8 cellular contexts compared by ENCODE assay signal in genomic region chr18:13800505-13801259, GRCh38. TPM values are rescaled to one million over a fixed set of nuclear protein-coding genes. Genes with fewer than 3 reads are reported as not detected.
A peak's percentile ranks its signal among the peaks of the same experiment; 100 is the strongest.
DNase-seq lines count a peak whose midpoint lies in the region; ATAC-seq and TF ChIP-seq lines count a peak whose summit lies in the region.

No MANE protein-coding gene starts in this region.

- peaks cover 45% of the 10 kb centered on the region for H3K27me3 Mint-ChIP-seq in activated CD8-positive, alpha-beta T cell treated with anti-CD3 and anti-CD28 coated beads, Interleukin-2, amount 10 ng/mL, durations not matched to agents 7 days and 5 days (ENCODE audit: low read depth)

- peaks cover 0 to 23% (median 10%) of the 10 kb centered on the region in 5 donors for H3K4me1 ChIP-seq in subcutaneous abdominal adipose tissue (ENCODE audit: control insufficient read depth in 5 of 5, insufficient read depth in 5 of 5, low read length in 5 of 5)

- H3K9ac ChIP-seq in subcutaneous abdominal adipose tissue (ENCODE audit: low read length in 5 of 5): peak overlapping the region in 2 of 5 donors; percentile 48 to 72

- no peak for TF ChIP-seq POLR2A in erythroblast (IDR thresholded peaks at IDR 0.05; ENCODE audit: low read length)

- H3K27ac ChIP-seq in subcutaneous abdominal adipose tissue (ENCODE audit: low read depth, low read length): no peak overlapping the region

- H3K27me3 ChIP-seq in subcutaneous abdominal adipose tissue (ENCODE audit: control insufficient read depth in 5 of 5, insufficient read depth in 4 of 5, low read length in 5 of 5): peaks cover 2 to 17% (median 15%) of the 10 kb centered on the region in 5 donors

- no peaks in the 10 kb centered on the region for H3K9me3 Mint-ChIP-seq in activated CD8-positive, alpha-beta T cell treated with anti-CD3 and anti-CD28 coated beads, Interleukin-2, amount 10 ng/mL, durations not matched to agents 7 days and 5 days (ENCODE audit: insufficient read depth)

- DNase-seq in NCI-H748 (lab: John Stamatoyannopoulos, UW; ENCODE audit: unreplicated experiment) (peak; percentile 63), NCI-H748 treated with DMSO at 0.1 percent for 48 hours (lab: John Stamatoyannopoulos, UW) (no peak), NCI-H1930 (lab: John Stamatoyannopoulos, UW) (peak; percentile 6 to 53), erythroblast (lab: John Stamatoyannopoulos, UW) (peak; percentile 45 to 56), myocyte (ENCODE audit: low read depth) (peak; percentile 53)
- peak; percentile 63 for DNase-seq in activated CD8-positive, alpha-beta T cell treated with anti-CD3 and anti-CD28 coated beads, Interleukin-2, amount 10 ng/mL, durations not matched to agents 7 days and 5 days

- H3K4me3 ChIP-seq in subcutaneous abdominal adipose tissue (ENCODE audit: low read depth in 1 of 5, low read length in 5 of 5): peak overlapping the region; percentile 23 to 64 (median 53)

- POLR2A ChIA-PET in activated CD8-positive, alpha-beta T cell treated with anti-CD3 and anti-CD28 coated beads, Interleukin-2, amount 10 ng/mL, durations not matched to agents 7 days and 5 days (lab: Charles Lee): no interaction called here

- H3K4me1 Mint-ChIP-seq in activated CD8-positive, alpha-beta T cell treated with anti-CD3 and anti-CD28 coated beads, Interleukin-2, amount 10 ng/mL, durations not matched to agents 7 days and 5 days (ENCODE audit: low read depth): peaks cover 7% of the 10 kb centered on the region

- no peaks in the 10 kb centered on the region for H3K36me3 ChIP-seq in subcutaneous abdominal adipose tissue (ENCODE audit: control insufficient read depth in 5 of 5, insufficient read depth in 5 of 5, low read length in 5 of 5)

- H3K36me3 Mint-ChIP-seq in activated CD8-positive, alpha-beta T cell treated with anti-CD3 and anti-CD28 coated beads, Interleukin-2, amount 10 ng/mL, durations not matched to agents 7 days and 5 days (ENCODE audit: low read depth): no peaks in the 10 kb centered on the region

- ATAC-seq in activated CD8-positive, alpha-beta T cell treated with anti-CD3 and anti-CD28 coated beads, Interleukin-2, amount 10 ng/mL, durations not matched to agents 7 days and 5 days: peak; percentile 97
- ATAC-seq in HG03097 (IDR thresholded peaks at IDR 0.05; ENCODE audit: low FRiP score, unreplicated experiment): no peak

- CTCF ChIA-PET in activated CD8-positive, alpha-beta T cell treated with anti-CD3 and anti-CD28 coated beads, Interleukin-2, amount 10 ng/mL, durations not matched to agents 7 days and 5 days (lab: Charles Lee): interaction anchor here (1.0 to 5.2 kb wide), 2 partner anchors 12 to 171 kb away, joined by 3 to 36 read pairs; no protein-coding TSS in a partner anchor

- H3K27ac Mint-ChIP-seq in activated CD8-positive, alpha-beta T cell treated with anti-CD3 and anti-CD28 coated beads, Interleukin-2, amount 10 ng/mL, durations not matched to agents 7 days and 5 days: no peak overlapping the region

- no peaks in the 10 kb centered on the region for H3K9me3 ChIP-seq in subcutaneous abdominal adipose tissue (ENCODE audit: control insufficient read depth in 5 of 5, low read length in 5 of 5)

- H3K4me3 Mint-ChIP-seq in activated CD8-positive, alpha-beta T cell treated with anti-CD3 and anti-CD28 coated beads, Interleukin-2, amount 10 ng/mL, durations not matched to agents 7 days and 5 days: peak overlapping the region; percentile 25

RNA-seq across cellular contexts. Expression of gene MC5R, which starts 23.3 kb away (rescaled TPM):
- total RNA-seq in activated CD8-positive, alpha-beta T cell treated with anti-CD3 and anti-CD28 coated beads, Interleukin-2, amount 10 ng/mL, durations not matched to agents 7 days and 5 days: not detected
- 0.21 TPM in 1 of 2 replicates, not detected in the other for total RNA-seq in myocyte
- polyA plus RNA-seq in myocyte (2012): 0.11 TPM
